Comparison of ENCODE assay signal across 12 cellular contexts in genomic region chr11:18522388-18522787, GRCh38. TPM values are rescaled to one million over a fixed set of nuclear protein-coding genes. Genes with fewer than 3 reads are reported as not detected.
A peak's percentile ranks its signal among the peaks of the same experiment; 100 is the strongest.
DNase-seq lines count a peak whose midpoint lies in the region; ATAC-seq and TF ChIP-seq lines count a peak whose summit lies in the region.
"Had no signal": no experiment of that assay in that cellular context is flagged by ENCODE, and none has a peak within 500 bp of the region (broad histone marks: within the 10 kb centered on the region; RNA-seq: fewer than 3 reads in every experiment).

No MANE protein-coding gene starts in this region.

- H3K4me2 ChIP-seq in DND-41 (ENCODE audit: insufficient read depth, low read length) = no peak overlapping the region

- no peak overlapping the region for H3K27ac ChIP-seq in DND-41 (ENCODE audit: low read length)
- H3K27ac ChIP-seq: SJSA1, uterus had no signal

- H3K36me3 ChIP-seq in DND-41 (ENCODE audit: insufficient read depth, low read length) = peaks cover 35% of the 10 kb centered on the region
- H3K36me3 ChIP-seq: uterus had no signal

- peaks cover 16% of the 10 kb centered on the region for H3K36me3 Mint-ChIP-seq in activated naive CD8-positive, alpha-beta T cell treated with anti-CD3 and anti-CD28 coated beads, Interleukin-2, amount 50 U/mL, for 24 hours (ENCODE audit: low read depth)

- POLR2A ChIA-PET in HEK293T (lab: Yijun Ruan, JAX) = no interaction called here

- peak overlapping the region; percentile 6 for H3K27ac Mint-ChIP-seq in activated naive CD8-positive, alpha-beta T cell treated with anti-CD3 and anti-CD28 coated beads, Interleukin-2, amount 50 U/mL, for 24 hours

- TF ChIP-seq CTCF in DND-41 (IDR thresholded peaks at IDR 0.05; ENCODE audit: borderline replicate concordance, extremely low read depth, low read length, poor library complexity, severe bottlenecking) (peak; percentile 29), GM10266 (IDR thresholded peaks at IDR 0.05; ENCODE audit: control insufficient read depth, insufficient read depth, low read depth, missing control alignments) (no peak)

- no peaks in the 10 kb centered on the region for H3K9me3 Mint-ChIP-seq in activated naive CD8-positive, alpha-beta T cell treated with anti-CD3 and anti-CD28 coated beads, Interleukin-2, amount 50 U/mL, for 24 hours

- no peak overlapping the region for H3K9ac ChIP-seq in DND-41 (ENCODE audit: low read depth, low read length)

- H2AFZ ChIP-seq in DND-41 (ENCODE audit: low read depth, low read length) = no peak overlapping the region

- H3K4me3 Mint-ChIP-seq in activated naive CD8-positive, alpha-beta T cell treated with anti-CD3 and anti-CD28 coated beads, Interleukin-2, amount 50 U/mL, for 24 hours = no peak overlapping the region

- H3K4me1 Mint-ChIP-seq in activated naive CD8-positive, alpha-beta T cell treated with anti-CD3 and anti-CD28 coated beads, Interleukin-2, amount 50 U/mL, for 24 hours = peaks cover 43% of the 10 kb centered on the region

- CTCF ChIA-PET in HEK293T (lab: Yijun Ruan, JAX) = no interaction called here

- H3K27me3 Mint-ChIP-seq in activated naive CD8-positive, alpha-beta T cell treated with anti-CD3 and anti-CD28 coated beads, Interleukin-2, amount 50 U/mL, for 24 hours = no peaks in the 10 kb centered on the region

- H3K79me2 ChIP-seq in DND-41 (ENCODE audit: insufficient read depth, low read length) = peaks cover 80% of the 10 kb centered on the region

- ATAC-seq in DND-41 (ENCODE audit: insufficient read depth, low read depth) = no peak
- no peak for ATAC-seq in activated naive CD8-positive, alpha-beta T cell treated with anti-CD3 and anti-CD28 coated beads, Interleukin-2, amount 50 U/mL, for 24 hours
- ATAC-seq in GM21619 (IDR thresholded peaks at IDR 0.05; ENCODE audit: unreplicated experiment) = no peak
- ATAC-seq: right cardiac atrium had no signal

- DNase-seq in DND-41 (no peak), HEK293T (ENCODE audit: extremely low spot score) (peak; percentile 26), lung microvascular endothelial cell (ENCODE audit: low read depth in 2 of 2) (peak; percentile 2), NOMO-1 (lab: John Stamatoyannopoulos, UW; ENCODE audit: unreplicated experiment in 2 of 2) (no peak), cerebellar nuclear complex (lab: John Stamatoyannopoulos, UW) (no peak), GM10266 (ENCODE audit: extremely low spot score) (no peak)
- DNase-seq in activated naive CD8-positive, alpha-beta T cell treated with anti-CD3 and anti-CD28 coated beads, Interleukin-2, amount 50 U/mL, for 24 hours = no peak
- DNase-seq: NCI-H187 treated with DMSO at 0.1 percent for 48 hours, right cardiac atrium, uterus had no signal

- no peaks in the 10 kb centered on the region for H3K9me3 ChIP-seq in DND-41 (ENCODE audit: insufficient read depth, low read length, severe bottlenecking)
- H3K9me3 ChIP-seq: SJSA1, uterus had no signal

- H3K4me3 ChIP-seq in DND-41 (ENCODE audit: low read depth in 1 of 2, low read length in 2 of 2) = no peak overlapping the region
- H3K4me3 ChIP-seq: SJSA1, uterus had no signal

- H3K27me3 ChIP-seq in DND-41 (ENCODE audit: insufficient read depth, low read length, poor library complexity) = no peaks in the 10 kb centered on the region
- H3K27me3 ChIP-seq: SJSA1, uterus had no signal

- peaks cover 22% of the 10 kb centered on the region for H3K4me1 ChIP-seq in DND-41 (ENCODE audit: insufficient read depth, low read length)
- H3K4me1 ChIP-seq: SJSA1, uterus had no signal

- H4K20me1 ChIP-seq in DND-41 (ENCODE audit: insufficient read depth, low read length) = peaks cover 2% of the 10 kb centered on the region; the same call in 1 of the 2 replicates

TF ChIP-seq in HEK293T, 16 proteins besides CTCF, POLR2A, EP300 and RAD21:
- TF ChIP-seq SUZ12 (IDR thresholded peaks at IDR 0.05) (no peak), PKNOX1 (IDR thresholded peaks at IDR 0.05) (no peak), LEF1 (IDR thresholded peaks at IDR 0.05; ENCODE audit: borderline replicate concordance) (no peak), TARDBP (IDR thresholded peaks at IDR 0.05) (no peak), HDGF (IDR thresholded peaks at IDR 0.05; ENCODE audit: borderline replicate concordance) (no peak), ARNT (IDR thresholded peaks at IDR 0.05) (no peak), NFRKB (IDR thresholded peaks at IDR 0.05) (no peak), SP1 (IDR thresholded peaks at IDR 0.05) (no peak), FOXA1 (IDR thresholded peaks at IDR 0.05) (no peak)

RNA-seq across cellular contexts. Expression of gene TSG101, which starts 4.4 kb away (rescaled TPM):
- total RNA-seq in lung microvascular endothelial cell = 37.3 and 60.1 TPM in 2 replicates

Comparison
In these comparisons a context has a peak if more than half of its experiments do, and no peak if none do; other contexts are left out.
1. DNase-seq: peak in HEK293T (single experiment) and lung microvascular endothelial cell (2 of 2); none in DND-41 (single experiment), activated naive CD8-positive, alpha-beta T cell treated with anti-CD3 and anti-CD28 coated beads, Interleukin-2, amount 50 U/mL, for 24 hours (single experiment), NOMO-1 (0 of 2), cerebellar nuclear complex (0 of 2) and GM10266 (single experiment).